ENCODE assay signal across 9 cellular contexts in genomic region chr15:63212050-63212973, GRCh38. TPM values are rescaled to one million over a fixed set of nuclear protein-coding genes. Genes with fewer than 3 reads are reported as not detected.
DNase-seq lines count a peak whose midpoint lies in the region; ATAC-seq and TF ChIP-seq lines count a peak whose summit lies in the region.
"Had no signal": no experiment of that assay in that cellular context is flagged by ENCODE, and none has a peak within 500 bp of the region (broad histone marks: within the 10 kb centered on the region; RNA-seq: fewer than 3 reads in every experiment).

No MANE protein-coding gene starts in this region.

- H3K27me3 ChIP-seq in layer of hippocampus (ENCODE audit: control insufficient read depth, insufficient read depth, low read length): no peaks in the 10 kb centered on the region

- ATAC-seq in HG02981 (IDR thresholded peaks at IDR 0.05; ENCODE audit: unreplicated experiment): peak; percentile 59
- peak; percentile 70 to 73 for ATAC-seq in activated naive CD4-positive, alpha-beta T cell treated with anti-CD3 and anti-CD28 coated beads, Interleukin-2, amount 50 U/mL, for 72 hours
- no peak for ATAC-seq in GM19324 (IDR thresholded peaks at IDR 0.05; ENCODE audit: low FRiP score, unreplicated experiment)
- ATAC-seq: Panc1 had no signal

- H3K9me3 Mint-ChIP-seq in activated naive CD4-positive, alpha-beta T cell treated with anti-CD3 and anti-CD28 coated beads, Interleukin-2, amount 50 U/mL, for 72 hours: no peaks in the 10 kb centered on the region

- no peak for TF ChIP-seq CTCF in GM12864 (IDR thresholded peaks at IDR 0.05; ENCODE audit: low read depth, low read length, missing control alignments)

- no peak for DNase-seq in GM12864 (ENCODE audit: low read depth)
- no peak for DNase-seq in activated naive CD4-positive, alpha-beta T cell treated with anti-CD3 and anti-CD28 coated beads, Interleukin-2, amount 50 U/mL, for 72 hours (ENCODE audit: low spot score in 2 of 2)
- no peak for DNase-seq in head of caudate nucleus
- no peak for DNase-seq in T1000 (lab: John Stamatoyannopoulos, UW)
- no peak for DNase-seq in KG1 (lab: John Stamatoyannopoulos, UW)

- peak overlapping the region; percentile 12 for H3K27ac ChIP-seq in layer of hippocampus (ENCODE audit: low read depth, low read length)

- intact Hi-C loops in head of caudate nucleus (cut with DNase I): no loop called here

- H3K27ac Mint-ChIP-seq in activated naive CD4-positive, alpha-beta T cell treated with anti-CD3 and anti-CD28 coated beads, Interleukin-2, amount 50 U/mL, for 72 hours: peak overlapping the region; percentile 98 to 99

- peak overlapping the region; percentile 10; the same call in 1 of the 2 replicates for H3K4me3 ChIP-seq in GM12864 (ENCODE audit: low read depth, low read length)

- peaks cover 0 to 43% of the 10 kb centered on the region in 2 donors for H3K36me3 Mint-ChIP-seq in activated naive CD4-positive, alpha-beta T cell treated with anti-CD3 and anti-CD28 coated beads, Interleukin-2, amount 50 U/mL, for 72 hours

RNA-seq across cellular contexts. Expression of gene RAB8B, which starts 22.9 kb away (rescaled TPM):
- total RNA-seq in activated naive CD4-positive, alpha-beta T cell treated with anti-CD3 and anti-CD28 coated beads, Interleukin-2, amount 50 U/mL, for 72 hours: 100 to 1,000 TPM; 106 to 157 TPM

RNA-seq across cellular contexts. Expression of gene RPS27L, which starts 55.0 kb away (rescaled TPM):
- total RNA-seq in activated naive CD4-positive, alpha-beta T cell treated with anti-CD3 and anti-CD28 coated beads, Interleukin-2, amount 50 U/mL, for 72 hours: 100 to 1,000 TPM; 155 to 223 TPM
